1 cellular context compared by ENCODE assay signal in genomic region chr4:147761218-147761883, GRCh38.
TF ChIP-seq lines count a peak whose summit lies in the region.

No MANE protein-coding gene starts in this region.

TF ChIP-seq in HEK293, 187 proteins besides CTCF, POLR2A, EP300 and RAD21 (continued from another document):
- TF ChIP-seq ZNF704 (tag by site-specific recombination; IDR thresholded peaks at IDR 0.05) (no peak), ZFP41 (tag by site-specific recombination; IDR thresholded peaks at IDR 0.05; ENCODE audit: borderline replicate concordance) (no peak), ZBTB8A (tag by site-specific recombination; IDR thresholded peaks at IDR 0.05) (no peak), KLF10 (tag by site-specific recombination; IDR thresholded peaks at IDR 0.05) (0 out of 2 replicates have a peak, but pooled peaks have one; percentile 27), ZNF266 (tag by site-specific recombination; IDR thresholded peaks at IDR 0.05; ENCODE audit: low read depth) (no peak), SCRT1 (tag by site-specific recombination; IDR thresholded peaks at IDR 0.05; ENCODE audit: borderline replicate concordance) (peak; percentile 34; the same call in 1 of the 2 replicates), ZNF202 (tag by site-specific recombination; IDR thresholded peaks at IDR 0.05; ENCODE audit: borderline replicate concordance) (no peak), OSR2 (tag by site-specific recombination; IDR thresholded peaks at IDR 0.05) (peak; percentile 83)
- TF ChIP-seq, protein P1, sequence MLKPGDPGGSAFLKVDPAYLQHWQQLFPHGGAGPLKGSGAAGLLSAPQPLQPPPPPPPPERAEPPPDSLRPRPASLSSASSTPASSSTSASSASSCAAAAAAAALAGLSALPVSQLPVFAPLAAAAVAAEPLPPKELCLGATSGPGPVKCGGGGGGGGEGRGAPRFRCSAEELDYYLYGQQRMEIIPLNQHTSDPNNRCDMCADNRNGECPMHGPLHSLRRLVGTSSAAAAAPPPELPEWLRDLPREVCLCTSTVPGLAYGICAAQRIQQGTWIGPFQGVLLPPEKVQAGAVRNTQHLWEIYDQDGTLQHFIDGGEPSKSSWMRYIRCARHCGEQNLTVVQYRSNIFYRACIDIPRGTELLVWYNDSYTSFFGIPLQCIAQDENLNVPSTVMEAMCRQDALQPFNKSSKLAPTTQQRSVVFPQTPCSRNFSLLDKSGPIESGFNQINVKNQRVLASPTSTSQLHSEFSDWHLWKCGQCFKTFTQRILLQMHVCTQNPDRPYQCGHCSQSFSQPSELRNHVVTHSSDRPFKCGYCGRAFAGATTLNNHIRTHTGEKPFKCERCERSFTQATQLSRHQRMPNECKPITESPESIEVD (tag by site-specific recombination; IDR thresholded peaks at IDR 0.05), result peak; percentile 93
